ENCODE assay signal across 1 cellular context in the genomic region with DNA sequence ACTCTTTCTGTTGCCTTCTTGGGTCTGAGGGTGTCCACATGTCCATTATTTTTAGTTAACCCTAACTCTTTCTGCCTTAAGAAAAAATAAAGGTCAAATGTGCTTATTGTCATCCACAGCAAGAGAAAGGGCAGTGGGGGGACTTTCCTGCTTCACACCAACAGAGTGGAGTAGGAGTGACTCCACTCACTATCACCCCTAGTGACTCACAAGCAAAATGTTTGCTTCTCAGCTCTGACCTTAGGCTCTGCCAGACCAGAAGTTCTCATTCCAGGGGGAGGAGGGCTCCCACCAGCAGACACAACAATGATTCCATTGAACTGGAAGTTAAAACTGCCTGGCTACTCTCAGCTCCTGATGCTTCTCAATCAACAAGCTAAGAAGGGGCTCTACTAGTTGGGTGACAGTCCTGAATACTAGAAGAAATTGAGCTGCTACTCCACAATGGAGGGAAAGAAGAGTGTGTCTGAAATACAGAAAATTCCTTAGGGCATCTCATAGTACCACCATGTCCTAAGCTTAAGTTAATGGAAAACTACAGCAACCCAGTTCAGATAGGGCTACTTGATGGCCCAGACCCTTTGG.
TF ChIP-seq lines count a peak whose summit lies in the region.

No MANE protein-coding gene starts in this region.

TF ChIP-seq in HepG2, 621 proteins besides CTCF, POLR2A, EP300 and RAD21 (continued from another document and continues in another):
- TF ChIP-seq ZSCAN21 (CRISPR knock-in tag; IDR thresholded peaks at IDR 0.05; ENCODE audit: borderline replicate concordance) = 0 out of 2 replicates have a peak, but pooled peaks have one; percentile 44
- TF ChIP-seq, protein P1, sequence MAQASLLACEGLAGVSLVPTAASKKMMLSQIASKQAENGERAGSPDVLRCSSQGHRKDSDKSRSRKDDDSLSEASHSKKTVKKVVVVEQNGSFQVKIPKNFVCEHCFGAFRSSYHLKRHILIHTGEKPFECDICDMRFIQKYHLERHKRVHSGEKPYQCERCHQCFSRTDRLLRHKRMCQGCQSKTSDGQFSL (CRISPR knock-in tag; IDR thresholded peaks at IDR 0.05) = no peak
- peak; percentile 86; the same call in 1 of the 2 replicates for TF ChIP-seq ZNF614 (CRISPR knock-in tag; IDR thresholded peaks at IDR 0.05; ENCODE audit: borderline replicate concordance)
- TF ChIP-seq ZNF317 (CRISPR knock-in tag; IDR thresholded peaks at IDR 0.05) = no peak
- TF ChIP-seq, protein P2, sequence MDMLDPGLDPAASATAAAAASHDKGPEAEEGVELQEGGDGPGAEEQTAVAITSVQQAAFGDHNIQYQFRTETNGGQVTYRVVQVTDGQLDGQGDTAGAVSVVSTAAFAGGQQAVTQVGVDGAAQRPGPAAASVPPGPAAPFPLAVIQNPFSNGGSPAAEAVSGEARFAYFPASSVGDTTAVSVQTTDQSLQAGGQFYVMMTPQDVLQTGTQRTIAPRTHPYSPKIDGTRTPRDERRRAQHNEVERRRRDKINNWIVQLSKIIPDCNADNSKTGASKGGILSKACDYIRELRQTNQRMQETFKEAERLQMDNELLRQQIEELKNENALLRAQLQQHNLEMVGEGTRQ (IDR thresholded peaks at IDR 0.05; ENCODE audit: low read depth, low read length) = no peak
- TF ChIP-seq, protein P2 (CRISPR knock-in tag; IDR thresholded peaks at IDR 0.05; ENCODE audit: borderline replicate concordance) = no peak
- TF ChIP-seq ZNF629 (CRISPR knock-in tag; conservative IDR thresholded peaks at IDR 0.05) = no peak
- TF ChIP-seq HHEX (CRISPR knock-in tag; IDR thresholded peaks at IDR 0.05) = no peak
- TF ChIP-seq ZMYM4 (CRISPR knock-in tag; IDR thresholded peaks at IDR 0.05) = peak; percentile 90
- no peak for TF ChIP-seq ZNF431 (CRISPR knock-in tag; IDR thresholded peaks at IDR 0.05; ENCODE audit: borderline replicate concordance, low read depth)
- no peak; the same call in 1 of the 2 replicates for TF ChIP-seq MBD4 (IDR thresholded peaks at IDR 0.05; ENCODE audit: borderline replicate concordance, low read length)
- TF ChIP-seq, protein P3, sequence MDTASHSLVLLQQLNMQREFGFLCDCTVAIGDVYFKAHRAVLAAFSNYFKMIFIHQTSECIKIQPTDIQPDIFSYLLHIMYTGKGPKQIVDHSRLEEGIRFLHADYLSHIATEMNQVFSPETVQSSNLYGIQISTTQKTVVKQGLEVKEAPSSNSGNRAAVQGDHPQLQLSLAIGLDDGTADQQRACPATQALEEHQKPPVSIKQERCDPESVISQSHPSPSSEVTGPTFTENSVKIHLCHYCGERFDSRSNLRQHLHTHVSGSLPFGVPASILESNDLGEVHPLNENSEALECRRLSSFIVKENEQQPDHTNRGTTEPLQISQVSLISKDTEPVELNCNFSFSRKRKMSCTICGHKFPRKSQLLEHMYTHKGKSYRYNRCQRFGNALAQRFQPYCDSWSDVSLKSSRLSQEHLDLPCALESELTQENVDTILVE (CRISPR knock-in tag; IDR thresholded peaks at IDR 0.05) = peak; percentile 3; the same call in 1 of the 2 replicates
- no peak for TF ChIP-seq TRIM24 (CRISPR knock-in tag; IDR thresholded peaks at IDR 0.05)
- TF ChIP-seq, protein P4, sequence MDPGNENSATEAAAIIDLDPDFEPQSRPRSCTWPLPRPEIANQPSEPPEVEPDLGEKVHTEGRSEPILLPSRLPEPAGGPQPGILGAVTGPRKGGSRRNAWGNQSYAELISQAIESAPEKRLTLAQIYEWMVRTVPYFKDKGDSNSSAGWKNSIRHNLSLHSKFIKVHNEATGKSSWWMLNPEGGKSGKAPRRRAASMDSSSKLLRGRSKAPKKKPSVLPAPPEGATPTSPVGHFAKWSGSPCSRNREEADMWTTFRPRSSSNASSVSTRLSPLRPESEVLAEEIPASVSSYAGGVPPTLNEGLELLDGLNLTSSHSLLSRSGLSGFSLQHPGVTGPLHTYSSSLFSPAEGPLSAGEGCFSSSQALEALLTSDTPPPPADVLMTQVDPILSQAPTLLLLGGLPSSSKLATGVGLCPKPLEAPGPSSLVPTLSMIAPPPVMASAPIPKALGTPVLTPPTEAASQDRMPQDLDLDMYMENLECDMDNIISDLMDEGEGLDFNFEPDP (CRISPR knock-in tag; conservative IDR thresholded peaks at IDR 0.05) = no peak
- no peak for TF ChIP-seq ZNF839 (CRISPR knock-in tag; IDR thresholded peaks at IDR 0.05; ENCODE audit: borderline replicate concordance)
- no peak for TF ChIP-seq DNMT1 (CRISPR knock-in tag; IDR thresholded peaks at IDR 0.05)
- TF ChIP-seq, protein P5, sequence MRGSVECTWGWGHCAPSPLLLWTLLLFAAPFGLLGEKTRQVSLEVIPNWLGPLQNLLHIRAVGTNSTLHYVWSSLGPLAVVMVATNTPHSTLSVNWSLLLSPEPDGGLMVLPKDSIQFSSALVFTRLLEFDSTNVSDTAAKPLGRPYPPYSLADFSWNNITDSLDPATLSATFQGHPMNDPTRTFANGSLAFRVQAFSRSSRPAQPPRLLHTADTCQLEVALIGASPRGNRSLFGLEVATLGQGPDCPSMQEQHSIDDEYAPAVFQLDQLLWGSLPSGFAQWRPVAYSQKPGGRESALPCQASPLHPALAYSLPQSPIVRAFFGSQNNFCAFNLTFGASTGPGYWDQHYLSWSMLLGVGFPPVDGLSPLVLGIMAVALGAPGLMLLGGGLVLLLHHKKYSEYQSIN (CRISPR knock-in tag; IDR thresholded peaks at IDR 0.05; ENCODE audit: borderline replicate concordance) = no peak
- TF ChIP-seq MTF1 (CRISPR knock-in tag; IDR thresholded peaks at IDR 0.05) = no peak
- TF ChIP-seq, protein P6, sequence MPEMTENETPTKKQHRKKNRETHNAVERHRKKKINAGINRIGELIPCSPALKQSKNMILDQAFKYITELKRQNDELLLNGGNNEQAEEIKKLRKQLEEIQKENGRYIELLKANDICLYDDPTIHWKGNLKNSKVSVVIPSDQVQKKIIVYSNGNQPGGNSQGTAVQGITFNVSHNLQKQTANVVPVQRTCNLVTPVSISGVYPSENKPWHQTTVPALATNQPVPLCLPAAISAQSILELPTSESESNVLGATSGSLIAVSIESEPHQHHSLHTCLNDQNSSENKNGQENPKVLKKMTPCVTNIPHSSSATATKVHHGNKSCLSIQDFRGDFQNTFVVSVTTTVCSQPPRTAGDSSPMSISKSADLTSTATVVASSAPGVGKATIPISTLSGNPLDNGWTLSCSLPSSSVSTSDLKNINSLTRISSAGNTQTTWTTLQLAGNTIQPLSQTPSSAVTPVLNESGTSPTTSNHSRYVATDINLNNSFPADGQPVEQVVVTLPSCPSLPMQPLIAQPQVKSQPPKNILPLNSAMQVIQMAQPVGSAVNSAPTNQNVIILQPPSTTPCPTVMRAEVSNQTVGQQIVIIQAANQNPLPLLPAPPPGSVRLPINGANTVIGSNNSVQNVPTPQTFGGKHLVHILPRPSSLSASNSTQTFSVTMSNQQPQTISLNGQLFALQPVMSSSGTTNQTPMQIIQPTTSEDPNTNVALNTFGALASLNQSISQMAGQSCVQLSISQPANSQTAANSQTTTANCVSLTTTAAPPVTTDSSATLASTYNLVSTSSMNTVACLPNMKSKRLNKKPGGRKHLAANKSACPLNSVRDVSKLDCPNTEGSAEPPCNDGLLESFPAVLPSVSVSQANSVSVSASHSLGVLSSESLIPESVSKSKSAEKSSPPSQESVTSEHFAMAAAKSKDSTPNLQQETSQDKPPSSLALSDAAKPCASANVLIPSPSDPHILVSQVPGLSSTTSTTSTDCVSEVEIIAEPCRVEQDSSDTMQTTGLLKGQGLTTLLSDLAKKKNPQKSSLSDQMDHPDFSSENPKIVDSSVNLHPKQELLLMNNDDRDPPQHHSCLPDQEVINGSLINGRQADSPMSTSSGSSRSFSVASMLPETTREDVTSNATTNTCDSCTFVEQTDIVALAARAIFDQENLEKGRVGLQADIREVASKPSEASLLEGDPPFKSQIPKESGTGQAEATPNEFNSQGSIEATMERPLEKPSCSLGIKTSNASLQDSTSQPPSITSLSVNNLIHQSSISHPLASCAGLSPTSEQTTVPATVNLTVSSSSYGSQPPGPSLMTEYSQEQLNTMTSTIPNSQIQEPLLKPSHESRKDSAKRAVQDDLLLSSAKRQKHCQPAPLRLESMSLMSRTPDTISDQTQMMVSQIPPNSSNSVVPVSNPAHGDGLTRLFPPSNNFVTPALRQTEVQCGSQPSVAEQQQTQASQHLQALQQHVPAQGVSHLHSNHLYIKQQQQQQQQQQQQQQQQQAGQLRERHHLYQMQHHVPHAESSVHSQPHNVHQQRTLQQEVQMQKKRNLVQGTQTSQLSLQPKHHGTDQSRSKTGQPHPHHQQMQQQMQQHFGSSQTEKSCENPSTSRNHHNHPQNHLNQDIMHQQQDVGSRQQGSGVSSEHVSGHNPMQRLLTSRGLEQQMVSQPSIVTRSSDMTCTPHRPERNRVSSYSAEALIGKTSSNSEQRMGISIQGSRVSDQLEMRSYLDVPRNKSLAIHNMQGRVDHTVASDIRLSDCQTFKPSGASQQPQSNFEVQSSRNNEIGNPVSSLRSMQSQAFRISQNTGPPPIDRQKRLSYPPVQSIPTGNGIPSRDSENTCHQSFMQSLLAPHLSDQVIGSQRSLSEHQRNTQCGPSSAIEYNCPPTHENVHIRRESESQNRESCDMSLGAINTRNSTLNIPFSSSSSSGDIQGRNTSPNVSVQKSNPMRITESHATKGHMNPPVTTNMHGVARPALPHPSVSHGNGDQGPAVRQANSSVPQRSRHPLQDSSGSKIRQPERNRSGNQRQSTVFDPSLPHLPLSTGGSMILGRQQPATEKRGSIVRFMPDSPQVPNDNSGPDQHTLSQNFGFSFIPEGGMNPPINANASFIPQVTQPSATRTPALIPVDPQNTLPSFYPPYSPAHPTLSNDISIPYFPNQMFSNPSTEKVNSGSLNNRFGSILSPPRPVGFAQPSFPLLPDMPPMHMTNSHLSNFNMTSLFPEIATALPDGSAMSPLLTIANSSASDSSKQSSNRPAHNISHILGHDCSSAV (CRISPR knock-in tag; IDR thresholded peaks at IDR 0.05; ENCODE audit: borderline replicate concordance) = no peak
- no peak for TF ChIP-seq U2AF1 (optimal IDR thresholded peaks at IDR 0.05; ENCODE audit: low read depth, low read length)
- TF ChIP-seq CENPX (CRISPR knock-in tag; IDR thresholded peaks at IDR 0.05) = no peak
- TF ChIP-seq YEATS2 (CRISPR knock-in tag; IDR thresholded peaks at IDR 0.05; ENCODE audit: borderline replicate concordance) = peak; percentile 42; the same call in 1 of the 2 replicates
- no peak for TF ChIP-seq ZSCAN20 (CRISPR knock-in tag; IDR thresholded peaks at IDR 0.05; ENCODE audit: borderline replicate concordance)
- no peak for TF ChIP-seq ONECUT2 (CRISPR knock-in tag; IDR thresholded peaks at IDR 0.05)
- TF ChIP-seq SIN3B (IDR thresholded peaks at IDR 0.05; ENCODE audit: low read length) = no peak
- TF ChIP-seq NR2C2 (CRISPR knock-in tag; IDR thresholded peaks at IDR 0.05; ENCODE audit: borderline replicate concordance) = peak; percentile 65; the same call in 1 of the 2 replicates
- TF ChIP-seq ZNF749 (CRISPR knock-in tag; IDR thresholded peaks at IDR 0.05; ENCODE audit: borderline replicate concordance) = no peak
- TF ChIP-seq ZNF44 (CRISPR knock-in tag; IDR thresholded peaks at IDR 0.05) = no peak
- TF ChIP-seq, protein P7, sequence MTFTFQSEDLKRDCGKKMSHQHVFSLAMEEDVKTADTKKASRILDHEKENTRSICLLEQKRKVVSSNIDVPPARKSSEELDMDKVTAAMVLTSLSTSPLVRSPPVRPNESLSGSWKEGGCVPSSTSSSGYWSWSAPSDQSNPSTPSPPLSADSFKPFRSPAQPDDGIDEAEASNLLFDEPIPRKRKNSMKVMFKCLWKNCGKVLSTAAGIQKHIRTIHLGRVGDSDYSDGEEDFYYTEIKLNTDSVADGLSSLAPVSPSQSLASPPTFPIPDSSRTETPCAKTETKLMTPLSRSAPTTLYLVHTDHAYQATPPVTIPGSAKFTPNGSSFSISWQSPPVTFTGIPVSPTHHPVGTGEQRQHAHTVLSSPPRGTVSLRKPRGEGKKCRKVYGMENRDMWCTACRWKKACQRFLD (CRISPR knock-in tag; IDR thresholded peaks at IDR 0.05; ENCODE audit: borderline replicate concordance) = no peak
- no peak for TF ChIP-seq CEBPB (IDR thresholded peaks at IDR 0.05; ENCODE audit: borderline replicate concordance, low read depth, low read length)
- TF ChIP-seq JDP2 (CRISPR knock-in tag; IDR thresholded peaks at IDR 0.05; ENCODE audit: borderline replicate concordance) = no peak
- TF ChIP-seq ZSCAN25 (CRISPR knock-in tag; IDR thresholded peaks at IDR 0.05) = no peak
- TF ChIP-seq, protein P8, sequence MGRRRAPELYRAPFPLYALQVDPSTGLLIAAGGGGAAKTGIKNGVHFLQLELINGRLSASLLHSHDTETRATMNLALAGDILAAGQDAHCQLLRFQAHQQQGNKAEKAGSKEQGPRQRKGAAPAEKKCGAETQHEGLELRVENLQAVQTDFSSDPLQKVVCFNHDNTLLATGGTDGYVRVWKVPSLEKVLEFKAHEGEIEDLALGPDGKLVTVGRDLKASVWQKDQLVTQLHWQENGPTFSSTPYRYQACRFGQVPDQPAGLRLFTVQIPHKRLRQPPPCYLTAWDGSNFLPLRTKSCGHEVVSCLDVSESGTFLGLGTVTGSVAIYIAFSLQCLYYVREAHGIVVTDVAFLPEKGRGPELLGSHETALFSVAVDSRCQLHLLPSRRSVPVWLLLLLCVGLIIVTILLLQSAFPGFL (CRISPR knock-in tag; IDR thresholded peaks at IDR 0.05) = no peak
- TF ChIP-seq GLI4 (CRISPR knock-in tag; IDR thresholded peaks at IDR 0.05; ENCODE audit: borderline replicate concordance) = no peak
- TF ChIP-seq MAZ (IDR thresholded peaks at IDR 0.05; ENCODE audit: borderline replicate concordance, low read depth, low read length) = peak; percentile 96
- TF ChIP-seq MAZ (CRISPR knock-in tag; IDR thresholded peaks at IDR 0.05; ENCODE audit: low read depth) = peak; percentile 66; the same call in 1 of the 2 replicates
- TF ChIP-seq, protein P9, sequence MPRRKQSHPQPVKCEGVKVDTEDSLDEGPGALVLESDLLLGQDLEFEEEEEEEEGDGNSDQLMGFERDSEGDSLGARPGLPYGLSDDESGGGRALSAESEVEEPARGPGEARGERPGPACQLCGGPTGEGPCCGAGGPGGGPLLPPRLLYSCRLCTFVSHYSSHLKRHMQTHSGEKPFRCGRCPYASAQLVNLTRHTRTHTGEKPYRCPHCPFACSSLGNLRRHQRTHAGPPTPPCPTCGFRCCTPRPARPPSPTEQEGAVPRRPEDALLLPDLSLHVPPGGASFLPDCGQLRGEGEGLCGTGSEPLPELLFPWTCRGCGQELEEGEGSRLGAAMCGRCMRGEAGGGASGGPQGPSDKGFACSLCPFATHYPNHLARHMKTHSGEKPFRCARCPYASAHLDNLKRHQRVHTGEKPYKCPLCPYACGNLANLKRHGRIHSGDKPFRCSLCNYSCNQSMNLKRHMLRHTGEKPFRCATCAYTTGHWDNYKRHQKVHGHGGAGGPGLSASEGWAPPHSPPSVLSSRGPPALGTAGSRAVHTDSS (CRISPR knock-in tag; conservative IDR thresholded peaks at IDR 0.05) = no peak
- TF ChIP-seq ZNF652 (CRISPR knock-in tag; IDR thresholded peaks at IDR 0.05; ENCODE audit: borderline replicate concordance, low read depth) = no peak
- TF ChIP-seq SSRP1 (CRISPR knock-in tag; IDR thresholded peaks at IDR 0.05) = peak; percentile 94
